ENCODE assay signal across 13 cellular contexts in the genomic region with DNA sequence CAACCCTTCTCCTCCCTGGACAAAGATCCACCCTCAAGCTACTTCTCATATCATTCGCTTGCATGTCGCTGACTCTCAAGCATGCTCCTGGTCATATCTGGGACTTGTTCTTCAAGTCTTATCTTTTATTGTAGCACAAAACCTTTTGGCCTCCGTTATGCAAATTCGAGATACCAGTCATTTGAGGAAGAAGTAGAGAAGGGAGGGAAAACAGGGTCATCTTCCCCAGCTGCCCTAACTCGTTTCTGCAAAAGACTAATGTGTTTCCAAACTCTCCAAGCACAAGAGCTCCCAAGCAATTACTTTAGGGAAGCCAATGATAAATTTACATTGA.
"Had no signal": no experiment of that assay in that cellular context is flagged by ENCODE, and none has a peak within 500 bp of the region (broad histone marks: within the 10 kb centered on the region; RNA-seq: fewer than 3 reads in every experiment).

No MANE protein-coding gene starts in this region.

- H3K36me3 ChIP-seq: gastroesophageal sphincter, heart right ventricle, pancreas, spleen had no signal

- H3K27me3 ChIP-seq: gastroesophageal sphincter, heart right ventricle, pancreas, spleen had no signal

- H3K4me3 Mint-ChIP-seq: activated naive CD4-positive, alpha-beta T cell treated with anti-CD3 and anti-CD28 coated beads for 36 hours; activated naive CD8-positive, alpha-beta T cell treated with anti-CD3 and anti-CD28 coated beads, Interleukin-2, amount 50 U/mL, for 24 hours; activated T-helper 1 cell treated with anti-CD3 and anti-CD28 coated beads, Interleukin-12 subunit alpha, Interleukin-12 subunit beta, Interleukin-2, Interleukin-4 antibody, amounts not matched to agents 30 ng/mL and 10 ng/mL and 1 ng/mL, durations not matched to agents 14 hours and 24 hours and 36 hours; stimulated activated naive CD8-positive, alpha-beta T cell treated with anti-CD3 and anti-CD28 coated beads, Interleukin-15, amount 100 ng/mL, for 72 hours; T-helper 1 cell treated with Interleukin-12 subunit alpha and Interleukin-12 subunit beta and Interleukin-4 antibody, amounts not matched to agents 30 μg/mL and 1 μg/mL, for 36 hours had no signal

- H3K9me3 ChIP-seq: gastroesophageal sphincter, pancreas had no signal

- H3K4me3 ChIP-seq: gastroesophageal sphincter, heart right ventricle, pancreas, spleen had no signal

- H3K27ac ChIP-seq: gastroesophageal sphincter, heart right ventricle, pancreas, spleen had no signal

- H3K27me3 Mint-ChIP-seq: stimulated activated naive CD8-positive, alpha-beta T cell treated with anti-CD3 and anti-CD28 coated beads, Interleukin-15, amount 100 ng/mL, for 72 hours had no signal

- ATAC-seq: activated naive CD8-positive, alpha-beta T cell treated with anti-CD3 and anti-CD28 coated beads, Interleukin-2, amount 50 U/mL, for 24 hours; gastroesophageal sphincter; heart right ventricle; left lobe of liver; naive thymus-derived CD4-positive, alpha-beta T cell; pancreas; sciatic nerve; stimulated activated naive CD8-positive, alpha-beta T cell treated with anti-CD3 and anti-CD28 coated beads, Interleukin-15, amount 100 ng/mL, for 72 hours had no signal

- H3K4me1 ChIP-seq: gastroesophageal sphincter, pancreas had no signal

- H3K27ac Mint-ChIP-seq: activated naive CD4-positive, alpha-beta T cell treated with anti-CD3 and anti-CD28 coated beads for 36 hours; activated naive CD8-positive, alpha-beta T cell treated with anti-CD3 and anti-CD28 coated beads, Interleukin-2, amount 50 U/mL, for 24 hours; activated T-helper 1 cell treated with anti-CD3 and anti-CD28 coated beads, Interleukin-12 subunit alpha, Interleukin-12 subunit beta, Interleukin-2, Interleukin-4 antibody, amounts not matched to agents 30 ng/mL and 10 ng/mL and 1 ng/mL, durations not matched to agents 14 hours and 24 hours and 36 hours; stimulated activated naive CD8-positive, alpha-beta T cell treated with anti-CD3 and anti-CD28 coated beads, Interleukin-15, amount 100 ng/mL, for 72 hours; T-helper 1 cell treated with Interleukin-12 subunit alpha and Interleukin-12 subunit beta and Interleukin-4 antibody, amounts not matched to agents 30 μg/mL and 1 μg/mL, for 36 hours had no signal

- H3K9me3 Mint-ChIP-seq: activated naive CD4-positive, alpha-beta T cell treated with anti-CD3 and anti-CD28 coated beads for 36 hours; activated naive CD8-positive, alpha-beta T cell treated with anti-CD3 and anti-CD28 coated beads, Interleukin-2, amount 50 U/mL, for 24 hours; activated T-helper 1 cell treated with anti-CD3 and anti-CD28 coated beads, Interleukin-12 subunit alpha, Interleukin-12 subunit beta, Interleukin-2, Interleukin-4 antibody, amounts not matched to agents 30 ng/mL and 10 ng/mL and 1 ng/mL, durations not matched to agents 14 hours and 24 hours and 36 hours; naive thymus-derived CD4-positive, alpha-beta T cell; T-helper 1 cell treated with Interleukin-12 subunit alpha and Interleukin-12 subunit beta and Interleukin-4 antibody, amounts not matched to agents 30 μg/mL and 1 μg/mL, for 36 hours had no signal

- DNase-seq: activated CD4-positive, CD25-positive, alpha-beta regulatory T cell treated with anti-CD3 and anti-CD28 coated beads, Interleukin-2, amount 50 U/mL, for 72 hours; activated naive CD4-positive, alpha-beta T cell treated with anti-CD3 and anti-CD28 coated beads for 36 hours; activated naive CD8-positive, alpha-beta T cell treated with anti-CD3 and anti-CD28 coated beads, Interleukin-2, amount 50 U/mL, for 24 hours; heart right ventricle; naive thymus-derived CD4-positive, alpha-beta T cell; pancreas; spleen; stimulated activated naive CD8-positive, alpha-beta T cell treated with anti-CD3 and anti-CD28 coated beads, Interleukin-15, amount 100 ng/mL, for 72 hours had no signal
